9 cellular contexts compared by ENCODE assay signal in genomic region chr11:27233654-27234042, GRCh38.
DNase-seq lines count a peak whose midpoint lies in the region; ATAC-seq and TF ChIP-seq lines count a peak whose summit lies in the region.
"Had no signal": no experiment of that assay in that cellular context is flagged by ENCODE, and none has a peak within 500 bp of the region (broad histone marks: within the 10 kb centered on the region; RNA-seq: fewer than 3 reads in every experiment).

No MANE protein-coding gene starts in this region.

- peak overlapping the region; percentile 71 for H3K4me2 ChIP-seq in skeletal muscle satellite cell (ENCODE audit: low read length)

- H3K4me3 ChIP-seq in skeletal muscle satellite cell (ENCODE audit: low read length) = peak overlapping the region; percentile 32
- H3K4me3 ChIP-seq: breast epithelium had no signal

- DNase-seq in cortex of kidney (lab: John Stamatoyannopoulos, UW) (no peak), NCI-H1930 (lab: John Stamatoyannopoulos, UW) (no peak), NCI-H2196 treated with DMSO at 0.1 percent for 48 hours (lab: John Stamatoyannopoulos, UW; ENCODE audit: unreplicated experiment) (no peak), AG08396 (ENCODE audit: low spot score) (no peak)

- H3K4me1 ChIP-seq in skeletal muscle satellite cell (ENCODE audit: control insufficient read depth, insufficient read depth, low read length) = peaks cover 22% of the 10 kb centered on the region
- H3K4me1 ChIP-seq: breast epithelium had no signal

- H3K9me3 ChIP-seq in skeletal muscle satellite cell (replicated peaks; ENCODE audit: low read length) = no peaks in the 10 kb centered on the region
- H3K9me3 ChIP-seq: breast epithelium had no signal

- peaks cover 15% of the 10 kb centered on the region for H3K27me3 ChIP-seq in skeletal muscle satellite cell (ENCODE audit: control insufficient read depth, insufficient read depth, low read length)
- H3K27me3 ChIP-seq: breast epithelium had no signal

- ATAC-seq in GM19328 (IDR thresholded peaks at IDR 0.05; ENCODE audit: unreplicated experiment) (peak; percentile 12), HG02885 (IDR thresholded peaks at IDR 0.05; ENCODE audit: poor library complexity, unreplicated experiment) (peak; percentile 32), SK-N-SH treated with all-trans-retinoic acid at 6 μM for 48 hours (peak; percentile 24)

- H3K36me3 ChIP-seq in skeletal muscle satellite cell (ENCODE audit: insufficient read depth, low read length) = no peaks in the 10 kb centered on the region
- H3K36me3 ChIP-seq: breast epithelium had no signal

- no peak overlapping the region for H3K9ac ChIP-seq in skeletal muscle satellite cell (ENCODE audit: low read depth, low read length)

TF ChIP-seq in SK-N-SH treated with all-trans-retinoic acid at 6 μM for 48 hours, 23 proteins besides CTCF, POLR2A, EP300 and RAD21:
- no peak for TF ChIP-seq ZFP3 (CRISPR knock-in tag; IDR thresholded peaks at IDR 0.05)
- TF ChIP-seq ZNF8 (CRISPR knock-in tag; IDR thresholded peaks at IDR 0.05) = no peak
- TF ChIP-seq ZNF565 (CRISPR knock-in tag; conservative IDR thresholded peaks at IDR 0.05; ENCODE audit: low read depth) = no peak
- no peak for TF ChIP-seq TOX (CRISPR knock-in tag; IDR thresholded peaks at IDR 0.05; ENCODE audit: borderline replicate concordance)
- no peak for TF ChIP-seq CSDC2 (CRISPR knock-in tag; IDR thresholded peaks at IDR 0.05)
- no peak for TF ChIP-seq GLIS3 (CRISPR knock-in tag; IDR thresholded peaks at IDR 0.05)
- TF ChIP-seq, protein P1, sequence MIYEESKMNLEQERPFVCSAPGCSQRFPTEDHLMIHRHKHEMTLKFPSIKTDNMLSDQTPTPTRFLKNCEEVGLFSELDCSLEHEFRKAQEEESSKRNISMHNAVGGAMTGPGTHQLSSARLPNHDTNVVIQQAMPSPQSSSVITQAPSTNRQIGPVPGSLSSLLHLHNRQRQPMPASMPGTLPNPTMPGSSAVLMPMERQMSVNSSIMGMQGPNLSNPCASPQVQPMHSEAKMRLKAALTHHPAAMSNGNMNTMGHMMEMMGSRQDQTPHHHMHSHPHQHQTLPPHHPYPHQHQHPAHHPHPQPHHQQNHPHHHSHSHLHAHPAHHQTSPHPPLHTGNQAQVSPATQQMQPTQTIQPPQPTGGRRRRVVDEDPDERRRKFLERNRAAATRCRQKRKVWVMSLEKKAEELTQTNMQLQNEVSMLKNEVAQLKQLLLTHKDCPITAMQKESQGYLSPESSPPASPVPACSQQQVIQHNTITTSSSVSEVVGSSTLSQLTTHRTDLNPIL (CRISPR knock-in tag; IDR thresholded peaks at IDR 0.05; ENCODE audit: low read depth) = no peak
- no peak for TF ChIP-seq POU6F1 (CRISPR knock-in tag; IDR thresholded peaks at IDR 0.05; ENCODE audit: borderline replicate concordance, low read depth)
- no peak for TF ChIP-seq RARB (CRISPR knock-in tag; IDR thresholded peaks at IDR 0.05)
- TF ChIP-seq CSRNP3 (CRISPR knock-in tag; IDR thresholded peaks at IDR 0.05) = no peak
